In the genomic region with DNA sequence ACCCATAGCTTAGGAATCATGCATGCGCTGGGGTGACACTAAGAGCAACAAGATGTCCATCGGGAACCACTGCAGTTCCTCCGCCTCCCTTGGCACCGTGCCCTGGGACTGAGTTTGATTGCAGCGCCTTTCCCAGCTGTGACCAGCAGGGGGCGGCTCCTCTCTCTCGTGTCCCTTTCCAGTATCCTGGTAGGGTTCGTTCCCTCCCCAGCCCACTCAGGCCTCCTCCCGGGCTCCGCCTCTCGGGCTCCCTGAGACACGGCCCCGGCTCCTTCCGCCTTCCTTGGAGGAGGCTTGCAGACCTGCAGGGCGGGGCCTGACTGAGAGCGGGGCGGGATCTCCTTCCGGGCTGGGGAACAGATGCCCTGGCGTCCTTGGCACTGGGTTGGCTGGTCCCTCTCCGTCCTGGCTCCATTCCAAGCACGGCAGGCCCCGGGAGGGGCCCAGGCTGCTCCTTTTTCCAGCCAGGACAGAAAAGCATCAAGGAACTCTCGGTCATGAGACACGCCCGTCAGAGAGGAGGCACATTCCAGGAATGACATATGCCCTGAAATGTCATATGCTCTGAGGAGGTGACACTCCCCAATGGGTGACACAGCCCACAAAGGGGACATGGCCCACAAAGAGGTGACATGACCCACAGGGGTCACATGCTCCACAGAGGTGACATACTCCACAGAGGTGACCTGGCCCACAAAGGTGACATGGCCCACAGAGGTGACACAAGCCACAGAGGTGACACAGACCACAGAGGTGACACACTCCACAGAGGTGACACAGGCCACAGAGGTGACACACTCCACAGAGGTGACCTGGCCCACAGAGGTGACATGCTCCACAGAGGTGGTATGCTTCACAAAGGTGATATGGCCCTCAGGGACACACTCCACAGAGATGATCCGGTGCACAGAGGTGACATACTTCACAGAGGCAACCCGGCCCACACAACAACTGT, we compare ENCODE assay signal across 8 cellular contexts.
DNase-seq lines count a peak whose midpoint lies in the region; ATAC-seq, FAIRE-seq and TF ChIP-seq lines count a peak whose summit lies in the region.

No MANE protein-coding gene starts in this region.

- H3K4me2 ChIP-seq in keratinocyte (ENCODE audit: control insufficient read depth, extremely low read depth, insufficient read depth, low read depth, low read length) = peak overlapping the region; percentile 76

- H3K27ac ChIP-seq in keratinocyte (ENCODE audit: control insufficient read depth, insufficient read depth, low read length) = no peak overlapping the region

- no peaks in the 10 kb centered on the region for H3K79me2 ChIP-seq in keratinocyte (ENCODE audit: control insufficient read depth, insufficient read depth, low read length)

- TF ChIP-seq CTCF in chondrocyte (IDR thresholded peaks at IDR 0.05) (peak; percentile 98), keratinocyte (optimal IDR thresholded peaks at IDR 0.05 in 1 of 3, IDR thresholded peaks at IDR 0.05 in 1 of 3, conservative IDR thresholded peaks at IDR 0.05 in 1 of 3; ENCODE audit: extremely low read depth in 1 of 3, insufficient read depth in 2 of 3, low read length in 3 of 3) (peak; percentile 91 to 96 (median 95))

- H2AFZ ChIP-seq in keratinocyte (ENCODE audit: control insufficient read depth, low read length) = peak overlapping the region; percentile 70

- no peaks in the 10 kb centered on the region for H3K27me3 ChIP-seq in keratinocyte (ENCODE audit: control insufficient read depth, extremely low read depth, insufficient read depth, low read length)

- H3K36me3 ChIP-seq in keratinocyte (ENCODE audit: control insufficient read depth in 2 of 2, extremely low read depth in 1 of 2, insufficient read depth in 2 of 2, low read length in 2 of 2) = no peaks in the 10 kb centered on the region

- in situ Hi-C loops in Caki2 (cut with HindIII; ENCODE audit: low pct_unique_long_range_greater_than_20kb, low sequenced_read_pairs) = no loop called here

- FAIRE-seq in keratinocyte (lab: Jason Lieb, UNC) = peak; percentile 77

- H4K20me1 ChIP-seq in keratinocyte (ENCODE audit: control insufficient read depth, extremely low read depth, insufficient read depth, low read length) = no peaks in the 10 kb centered on the region

- H3K9ac ChIP-seq in keratinocyte (ENCODE audit: control insufficient read depth, extremely low read depth, insufficient read depth, low read length) = no peak overlapping the region

- no peaks in the 10 kb centered on the region for H3K36me3 Mint-ChIP-seq in chondrocyte (ENCODE audit: low read depth)

- DNase-seq in Caki2 (ENCODE audit: low read depth) (peak; percentile 99), NCI-H345 (lab: John Stamatoyannopoulos, UW) (peak; percentile 80), chondrocyte (ENCODE audit: low spot score) (peak; percentile 99), keratinocyte (ENCODE audit: low read depth, low spot score) (peak; percentile 94)
- DNase-seq in activated CD4-positive, alpha-beta T cell treated with anti-CD3 and anti-CD28 coated beads for 1 hour = peak; percentile 59
- peak; percentile 72 to 81 (median 76) for DNase-seq in stimulated activated CD4-positive, alpha-beta T cell treated with anti-CD3 and anti-CD28 coated beads, Interleukin-12 subunit alpha, Interleukin-12 subunit beta, amount 100 ng/mL, for 48 hours (ENCODE audit: low read depth in 2 of 3, low spot score in 1 of 3)

- peak overlapping the region; percentile 80 for H3K27ac Mint-ChIP-seq in chondrocyte (ENCODE audit: unreplicated experiment)

- H3K4me1 Mint-ChIP-seq in chondrocyte (ENCODE audit: low read depth) = peaks cover 45% of the 10 kb centered on the region

- peak overlapping the region in 1 of 3 experiments; percentile 64 for H3K4me3 ChIP-seq in keratinocyte (ENCODE audit: control insufficient read depth in 2 of 3, extremely low read depth in 1 of 3, insufficient read depth in 2 of 3, low read depth in 1 of 3, low read length in 3 of 3)

- H3K9me3 ChIP-seq in keratinocyte (ENCODE audit: control insufficient read depth, low read depth, low read length) = no peaks in the 10 kb centered on the region

- H3K9me3 Mint-ChIP-seq in chondrocyte (ENCODE audit: low read depth) = no peaks in the 10 kb centered on the region

- peaks cover 60% of the 10 kb centered on the region for H3K4me1 ChIP-seq in keratinocyte (ENCODE audit: control insufficient read depth, extremely low read depth, insufficient read depth, low read length)

- H3K27me3 Mint-ChIP-seq in chondrocyte (ENCODE audit: low read depth) = no peaks in the 10 kb centered on the region

- dilution Hi-C loops in keratinocyte (cut with MboI; ENCODE audit: extremely low pct_ligation_motif_present, low sequenced_read_pairs) = no loop called here

- H3K9me1 ChIP-seq in keratinocyte (ENCODE audit: control insufficient read depth, extremely low read depth, insufficient read depth, low read length) = no peaks in the 10 kb centered on the region

- ATAC-seq in HG02610 (IDR thresholded peaks at IDR 0.05; ENCODE audit: unreplicated experiment) = peak; percentile 53
- no peak for ATAC-seq in HG02870 (IDR thresholded peaks at IDR 0.05; ENCODE audit: unreplicated experiment)

- H3K4me3 Mint-ChIP-seq in chondrocyte (ENCODE audit: unreplicated experiment) = peak overlapping the region; percentile 65
